19 cellular contexts compared by ENCODE assay signal in genomic region chr12:104805186-104805585, GRCh38.
DNase-seq lines count a peak whose midpoint lies in the region; ATAC-seq and TF ChIP-seq lines count a peak whose summit lies in the region.
"Had no signal": no experiment of that assay in that cellular context is flagged by ENCODE, and none has a peak within 500 bp of the region (broad histone marks: within the 10 kb centered on the region; RNA-seq: fewer than 3 reads in every experiment).

No MANE protein-coding gene starts in this region.

- no peaks in the 10 kb centered on the region for H3K36me3 Mint-ChIP-seq in CD4-positive, alpha-beta T cell (ENCODE audit: low read depth)
- H3K36me3 Mint-ChIP-seq in progenitor cell of endocrine pancreas (ENCODE audit: insufficient read depth), result no peaks in the 10 kb centered on the region
- H3K36me3 Mint-ChIP-seq: CD14-positive monocyte; stimulated activated effector memory CD8-positive, alpha-beta T cell treated with anti-CD3 and anti-CD28 coated beads, Interleukin-12 subunit alpha, Interleukin-12 subunit beta, amount 100 ng/mL, for 72 hours had no signal

- no peak overlapping the region for H3K27ac ChIP-seq in CD4-positive, alpha-beta T cell (ENCODE audit: low read depth, low read length)
- no peak overlapping the region for H3K27ac ChIP-seq in left ventricle myocardium inferior (replicated peaks)
- H3K27ac ChIP-seq: adrenal gland had no signal

- CTCF ChIA-PET in CD4-positive, alpha-beta T cell (lab: Charles Lee), result no interaction called here

- DNase-seq in Daoy (ENCODE audit: low read depth), result peak; percentile 74
- peak; percentile 67 for DNase-seq in NCI-H226
- peak; percentile 22 for DNase-seq in epithelial cell of proximal tubule (ENCODE audit: low read depth)
- peak; percentile 48 for DNase-seq in non-pigmented ciliary epithelial cell (ENCODE audit: low read depth)
- no peak for DNase-seq in CD4-positive, alpha-beta T cell
- no peak for DNase-seq in progenitor cell of endocrine pancreas (ENCODE audit: low spot score, unreplicated experiment)
- no peak for DNase-seq in NAMALWA (ENCODE audit: low spot score)
- no peak for DNase-seq in left ventricle myocardium inferior
- DNase-seq: activated CD4-positive, alpha-beta T cell treated with anti-CD3 and anti-CD28 coated beads for 1 hour; activated T-cell treated with anti-CD3 and anti-CD28 coated beads, Interleukin-2, amount 50 U/mL, for 1 hour; adrenal gland; mucosa of descending colon; NCI-H2029 treated with DMSO at 0.1 percent for 48 hours; NCI-H69; stimulated activated CD4-positive, alpha-beta T cell treated with anti-CD3 and anti-CD28 coated beads, Interleukin-4, amount 100 ng/mL, for 24 hours had no signal

- no peaks in the 10 kb centered on the region for H3K36me3 ChIP-seq in left ventricle myocardium inferior
- H3K36me3 ChIP-seq: adrenal gland had no signal

- H3K9me3 Mint-ChIP-seq in CD4-positive, alpha-beta T cell, result no peaks in the 10 kb centered on the region
- H3K9me3 Mint-ChIP-seq in progenitor cell of endocrine pancreas (ENCODE audit: low read depth), result no peaks in the 10 kb centered on the region
- H3K9me3 Mint-ChIP-seq: dendritic cell treated with granulocyte-macrophage colony-stimulating factor and Interleukin-4, amounts not matched to agents 40 ng/mL and 50 ng/mL, for 4 days; stimulated activated effector memory CD8-positive, alpha-beta T cell treated with anti-CD3 and anti-CD28 coated beads, Interleukin-12 subunit alpha, Interleukin-12 subunit beta, amount 100 ng/mL, for 72 hours had no signal

- H3K4me3 ChIP-seq in epithelial cell of proximal tubule (ENCODE audit: low read depth, low read length) (no peak overlapping the region), left ventricle myocardium inferior (no peak overlapping the region)
- H3K4me3 ChIP-seq: adrenal gland, mucosa of descending colon had no signal

- no peaks in the 10 kb centered on the region for H3K27me3 Mint-ChIP-seq in CD4-positive, alpha-beta T cell
- H3K27me3 Mint-ChIP-seq in progenitor cell of endocrine pancreas, result no peaks in the 10 kb centered on the region
- H3K27me3 Mint-ChIP-seq: dendritic cell treated with granulocyte-macrophage colony-stimulating factor and Interleukin-4, amounts not matched to agents 40 ng/mL and 50 ng/mL, for 4 days had no signal

- no peak for TF ChIP-seq CTCF in epithelial cell of proximal tubule (conservative IDR thresholded peaks at IDR 0.05; ENCODE audit: low read depth, low read length)
- no peak for TF ChIP-seq CTCF in CD4-positive, alpha-beta T cell (IDR thresholded peaks at IDR 0.05)
- no peak for TF ChIP-seq CTCF in progenitor cell of endocrine pancreas (IDR thresholded peaks at IDR 0.05; ENCODE audit: unreplicated experiment)
- TF ChIP-seq CTCF in left ventricle myocardium inferior (IDR thresholded peaks at IDR 0.05; ENCODE audit: borderline replicate concordance), result no peak

- H3K27ac Mint-ChIP-seq in CD4-positive, alpha-beta T cell, result no peak overlapping the region
- H3K27ac Mint-ChIP-seq in progenitor cell of endocrine pancreas, result no peak overlapping the region
- H3K27ac Mint-ChIP-seq: dendritic cell treated with granulocyte-macrophage colony-stimulating factor and Interleukin-4, amounts not matched to agents 40 ng/mL and 50 ng/mL, for 4 days; stimulated activated effector memory CD8-positive, alpha-beta T cell treated with anti-CD3 and anti-CD28 coated beads, Interleukin-12 subunit alpha, Interleukin-12 subunit beta, amount 100 ng/mL, for 72 hours had no signal

- POLR2A ChIA-PET in CD4-positive, alpha-beta T cell (lab: Charles Lee), result no interaction called here

- no peaks in the 10 kb centered on the region for H3K4me1 ChIP-seq in left ventricle myocardium inferior

- intact Hi-C loops in CD4-positive, alpha-beta T cell (cut with DNase I, micrococcal nuclease), result no loop called here
- intact Hi-C loops in left ventricle myocardium inferior (cut with micrococcal nuclease), result no loop called here

- no peaks in the 10 kb centered on the region for H3K9me3 ChIP-seq in CD4-positive, alpha-beta T cell (ENCODE audit: control insufficient read depth, low read length)
- no peaks in the 10 kb centered on the region for H3K9me3 ChIP-seq in left ventricle myocardium inferior (replicated peaks)
- H3K9me3 ChIP-seq: adrenal gland, mucosa of descending colon had no signal

- no peak overlapping the region for H3K4me3 Mint-ChIP-seq in CD4-positive, alpha-beta T cell
- H3K4me3 Mint-ChIP-seq in progenitor cell of endocrine pancreas (ENCODE audit: low read depth), result no peak overlapping the region
- H3K4me3 Mint-ChIP-seq: CD14-positive monocyte; dendritic cell treated with granulocyte-macrophage colony-stimulating factor and Interleukin-4, amounts not matched to agents 40 ng/mL and 50 ng/mL, for 4 days; stimulated activated effector memory CD8-positive, alpha-beta T cell treated with anti-CD3 and anti-CD28 coated beads, Interleukin-12 subunit alpha, Interleukin-12 subunit beta, amount 100 ng/mL, for 72 hours had no signal

- ATAC-seq in CD4-positive, alpha-beta T cell (ENCODE audit: poor library complexity), result no peak
- ATAC-seq: mucosa of descending colon; Panc1; stimulated activated effector memory CD8-positive, alpha-beta T cell treated with anti-CD3 and anti-CD28 coated beads, Interleukin-12 subunit alpha, Interleukin-12 subunit beta, amount 100 ng/mL, for 72 hours had no signal

- no peaks in the 10 kb centered on the region for H3K27me3 ChIP-seq in CD4-positive, alpha-beta T cell (ENCODE audit: control insufficient read depth, insufficient read depth, low read length)
- H3K27me3 ChIP-seq in left ventricle myocardium inferior (ENCODE audit: low read depth), result no peaks in the 10 kb centered on the region
- H3K27me3 ChIP-seq: adrenal gland had no signal

- no peaks in the 10 kb centered on the region for H3K4me1 Mint-ChIP-seq in CD4-positive, alpha-beta T cell (ENCODE audit: low read depth)
- peaks cover 5% of the 10 kb centered on the region for H3K4me1 Mint-ChIP-seq in progenitor cell of endocrine pancreas (ENCODE audit: low read depth)
- H3K4me1 Mint-ChIP-seq: stimulated activated effector memory CD8-positive, alpha-beta T cell treated with anti-CD3 and anti-CD28 coated beads, Interleukin-12 subunit alpha, Interleukin-12 subunit beta, amount 100 ng/mL, for 72 hours had no signal

Comparison
In these comparisons a context has a peak if more than half of its experiments do, and no peak if none do; other contexts are left out.
1. DNase-seq: peak in Daoy (single experiment), NCI-H226 (single experiment), epithelial cell of proximal tubule (single experiment) and non-pigmented ciliary epithelial cell (single experiment); none in CD4-positive, alpha-beta T cell (0 of 10), progenitor cell of endocrine pancreas (single experiment), NAMALWA (single experiment) and left ventricle myocardium inferior (single experiment).